In genomic region chr2:85605406-85606115, GRCh38 we compare ENCODE assay signal across 8 cellular contexts.
A peak's percentile ranks its signal among the peaks of the same experiment; 100 is the strongest.
DNase-seq lines count a peak whose midpoint lies in the region; ATAC-seq and TF ChIP-seq lines count a peak whose summit lies in the region.
"Had no signal": no experiment of that assay in that cellular context is flagged by ENCODE, and none has a peak within 500 bp of the region (broad histone marks: within the 10 kb centered on the region; RNA-seq: fewer than 3 reads in every experiment).

No MANE protein-coding gene starts in this region.

- peak overlapping the region; percentile 48 for H3K27ac ChIP-seq in ACC112 (ENCODE audit: low read depth, low read length)
- peak overlapping the region; percentile 15 for H3K27ac ChIP-seq in RWPE2 (ENCODE audit: poor library complexity, severe bottlenecking)

- DNase-seq in RWPE2 (ENCODE audit: low spot score) (no peak), iris pigment epithelial cell (ENCODE audit: low read depth) (peak; percentile 96), kidney glomerular epithelial cell (lab: John Stamatoyannopoulos, UW) (no peak), NCI-H82 (lab: John Stamatoyannopoulos, UW) (no peak), NCI-H1694 (lab: John Stamatoyannopoulos, UW) (no peak)
- DNase-seq: occipital lobe had no signal

- no peaks in the 10 kb centered on the region for H3K27me3 ChIP-seq in ACC112 (ENCODE audit: insufficient read depth, low read length)
- no peaks in the 10 kb centered on the region for H3K27me3 ChIP-seq in RWPE2 (ENCODE audit: insufficient read depth, poor library complexity, severe bottlenecking)
- H3K27me3 ChIP-seq: tibial nerve had no signal

- H3K79me2 ChIP-seq in ACC112 (ENCODE audit: control insufficient read depth, insufficient read depth, low read length, unreplicated experiment), result peaks cover 13% of the 10 kb centered on the region

- H3K4me1 ChIP-seq in ACC112 (ENCODE audit: control insufficient read depth, insufficient read depth, low read length, unreplicated experiment), result peaks cover 33% of the 10 kb centered on the region
- H3K4me1 ChIP-seq in RWPE2 (ENCODE audit: insufficient read depth, poor library complexity, severe bottlenecking), result peaks cover 20% of the 10 kb centered on the region

- H2AFZ ChIP-seq in ACC112 (ENCODE audit: low read length, unreplicated experiment), result no peak overlapping the region

- TF ChIP-seq CTCF in RWPE2 (IDR thresholded peaks at IDR 0.05; ENCODE audit: poor library complexity, severe bottlenecking), result no peak

- H3K36me3 ChIP-seq in ACC112 (ENCODE audit: insufficient read depth, low read length), result no peaks in the 10 kb centered on the region
- H3K36me3 ChIP-seq in RWPE2 (ENCODE audit: low read depth), result peaks cover 14% of the 10 kb centered on the region

- H3K4me3 ChIP-seq in ACC112 (ENCODE audit: low read depth, low read length) (peak overlapping the region; percentile 5; the same call in 1 of the 2 replicates), RWPE2 (ENCODE audit: severe bottlenecking) (no peak overlapping the region)
- H3K4me3 ChIP-seq: tibial nerve had no signal

- no peak for ATAC-seq in RWPE2 (ENCODE audit: low read depth)

- no peaks in the 10 kb centered on the region for H3K9me3 ChIP-seq in RWPE2 (ENCODE audit: severe bottlenecking)
- H3K9me3 ChIP-seq: tibial nerve had no signal
